38 cellular contexts compared by ENCODE assay signal in the genomic region with DNA sequence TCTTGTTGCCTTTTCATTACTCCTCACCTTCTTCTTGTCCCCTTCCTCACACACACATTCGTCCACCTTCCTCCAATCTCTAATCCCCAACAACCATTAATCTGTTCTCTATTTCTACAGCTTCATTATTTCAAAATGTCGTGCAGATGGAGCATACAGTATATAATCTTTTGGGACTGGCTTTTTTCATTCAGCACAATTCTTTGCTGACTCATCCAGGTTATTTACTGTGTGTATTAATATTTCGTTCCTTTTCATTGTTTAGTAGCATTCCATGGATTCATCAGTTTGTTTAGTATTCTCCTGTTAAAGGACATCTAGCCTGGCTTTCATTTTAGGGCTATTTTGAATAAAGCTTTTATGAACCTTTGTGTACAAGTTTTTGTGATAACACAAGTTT.
"Had no signal": no experiment of that assay in that cellular context is flagged by ENCODE, and none has a peak within 500 bp of the region (broad histone marks: within the 10 kb centered on the region; RNA-seq: fewer than 3 reads in every experiment).

No MANE protein-coding gene starts in this region.

- H3K36me3 Mint-ChIP-seq: activated CD4-positive, alpha-beta memory T cell treated with anti-CD3 and anti-CD28 coated beads for 36 hours; activated naive CD4-positive, alpha-beta T cell treated with anti-CD3 and anti-CD28 coated beads, Interleukin-2, amount 50 U/mL, for 72 hours; brain had no signal

- H3K4me3 Mint-ChIP-seq: activated B cell treated with CpG ODN at 0.5 μM for 24 hours; activated CD4-positive, alpha-beta memory T cell treated with anti-CD3 and anti-CD28 coated beads for 36 hours; activated CD4-positive, alpha-beta T cell treated with anti-CD3 and anti-CD28 coated beads, Interleukin-2, amount 10 ng/mL, durations not matched to agents 24 days and 14 days; activated CD8-positive, alpha-beta T cell treated with anti-CD3 and anti-CD28 coated beads for 36 hours; activated naive CD4-positive, alpha-beta T cell treated with anti-CD3 and anti-CD28 coated beads for 36 hours; activated naive CD8-positive, alpha-beta T cell treated with anti-CD3 and anti-CD28 coated beads for 36 hours; activated T-cell treated with anti-CD3 and anti-CD28 coated beads, Interleukin-2, amount 50 U/mL, for 4 hours; activated T-cell treated with anti-CD3 and anti-CD28 coated beads, Interleukin-2, amount 50 U/mL, for 72 hours; activated T-helper 1 cell treated with anti-CD3 and anti-CD28 coated beads, Interleukin-12 subunit alpha, Interleukin-12 subunit beta, Interleukin-2, Interleukin-4 antibody, amounts not matched to agents 30 ng/mL and 10 ng/mL and 1 ng/mL, durations not matched to agents 14 hours and 24 hours and 36 hours; activated T-helper 17 cell treated with anti-CD3 and anti-CD28 coated beads, Interleukin-2, amount 50 U/mL, for 72 hours; brain; central memory CD8-positive, alpha-beta T cell; T-helper 1 cell treated with Interleukin-12 subunit alpha and Interleukin-12 subunit beta and Interleukin-4 antibody, amounts not matched to agents 30 μg/mL and 1 μg/mL, for 36 hours; T-helper 2 cell treated with Interferon-gamma antibody and Interleukin-4, amounts not matched to agents 5 μg/mL and 100 μg/mL, for 36 hours had no signal

- H3K9me3 ChIP-seq: adrenal gland had no signal

- H3K27me3 Mint-ChIP-seq: activated CD4-positive, alpha-beta memory T cell treated with anti-CD3 and anti-CD28 coated beads for 36 hours; activated CD8-positive, alpha-beta T cell treated with anti-CD3 and anti-CD28 coated beads for 36 hours; activated naive CD8-positive, alpha-beta T cell treated with anti-CD3 and anti-CD28 coated beads for 36 hours; central memory CD8-positive, alpha-beta T cell had no signal

- H3K27ac Mint-ChIP-seq: activated B cell treated with CpG ODN at 0.5 μM for 24 hours; activated CD4-positive, alpha-beta memory T cell treated with anti-CD3 and anti-CD28 coated beads for 36 hours; activated CD4-positive, alpha-beta T cell treated with anti-CD3 and anti-CD28 coated beads, Interleukin-2, amount 10 ng/mL, durations not matched to agents 24 days and 14 days; activated CD8-positive, alpha-beta T cell treated with anti-CD3 and anti-CD28 coated beads for 36 hours; activated naive CD4-positive, alpha-beta T cell treated with anti-CD3 and anti-CD28 coated beads for 36 hours; activated naive CD4-positive, alpha-beta T cell treated with anti-CD3 and anti-CD28 coated beads, Interleukin-2, amount 50 U/mL, for 72 hours; activated naive CD8-positive, alpha-beta T cell treated with anti-CD3 and anti-CD28 coated beads for 36 hours; activated T-cell treated with anti-CD3 and anti-CD28 coated beads, Interleukin-2, amount 50 U/mL, for 72 hours; activated T-helper 1 cell treated with anti-CD3 and anti-CD28 coated beads, Interleukin-12 subunit alpha, Interleukin-12 subunit beta, Interleukin-2, Interleukin-4 antibody, amounts not matched to agents 30 ng/mL and 10 ng/mL and 1 ng/mL, durations not matched to agents 14 hours and 24 hours and 36 hours; activated T-helper 17 cell treated with anti-CD3 and anti-CD28 coated beads, Interleukin-2, amount 50 U/mL, for 72 hours; brain; T-helper 1 cell treated with Interleukin-12 subunit alpha and Interleukin-12 subunit beta and Interleukin-4 antibody, amounts not matched to agents 30 μg/mL and 1 μg/mL, for 36 hours; T-helper 2 cell treated with Interferon-gamma antibody and Interleukin-4, amounts not matched to agents 5 μg/mL and 100 μg/mL, for 36 hours had no signal

- ATAC-seq: activated CD8-positive, alpha-beta T cell treated with anti-CD3 and anti-CD28 coated beads for 36 hours; activated naive CD4-positive, alpha-beta T cell treated with anti-CD3 and anti-CD28 coated beads, Interleukin-2, amount 50 U/mL, for 72 hours; activated T-cell treated with anti-CD3 and anti-CD28 coated beads, Interleukin-2, amount 50 U/mL, for 4 hours; activated T-cell treated with anti-CD3 and anti-CD28 coated beads, Interleukin-2, amount 50 U/mL, for 72 hours; activated T-helper 17 cell treated with anti-CD3 and anti-CD28 coated beads, Interleukin-2, amount 50 U/mL, for 72 hours had no signal

- FAIRE-seq: bronchial epithelial cell, TTC549 had no signal

- DNase-seq: activated B cell treated with CpG ODN at 0.5 μM for 24 hours; activated CD4-positive, alpha-beta memory T cell treated with anti-CD3 and anti-CD28 coated beads for 36 hours; activated CD4-positive, alpha-beta T cell treated with anti-CD3 and anti-CD28 coated beads for 4 hours; activated CD4-positive, alpha-beta T cell treated with anti-CD3 and anti-CD28 coated beads, Interleukin-2, amount 10 ng/mL, durations not matched to agents 24 days and 14 days; activated CD4-positive, alpha-beta T cell treated with anti-CD3 and anti-CD28 coated beads, Interleukin-2, amount 50 U/mL, for 1 hour; activated CD4-positive, alpha-beta T cell treated with anti-CD3 and anti-CD28 coated beads, Interleukin-2, amount 50 U/mL, for 4 hours; activated CD4-positive, CD25-positive, alpha-beta regulatory T cell treated with anti-CD3 and anti-CD28 coated beads, Interleukin-2, amount 50 U/mL, for 72 hours; activated CD8-positive, alpha-beta memory T cell treated with anti-CD3 and anti-CD28 coated beads, Interleukin-2, amount 50 U/mL, for 4 hours; activated CD8-positive, alpha-beta T cell treated with anti-CD3 and anti-CD28 coated beads for 36 hours; activated effector memory CD4-positive, alpha-beta T cell treated with anti-CD3 and anti-CD28 coated beads, Interleukin-2, amount 50 U/mL, for 16 hours; activated gamma-delta T cell treated with Interleukin-2 at 50 U/mL for 16 hours; activated naive CD4-positive, alpha-beta T cell; activated naive CD4-positive, alpha-beta T cell treated with anti-CD3 and anti-CD28 coated beads for 36 hours; activated naive CD4-positive, alpha-beta T cell treated with anti-CD3 and anti-CD28 coated beads, Interleukin-2, amount 50 U/mL, for 16 hours; activated naive CD8-positive, alpha-beta T cell treated with anti-CD3 and anti-CD28 coated beads for 36 hours; activated T-cell treated with anti-CD3 and anti-CD28 coated beads for 4 hours; activated T-cell treated with anti-CD3 and anti-CD28 coated beads, Interleukin-2, amount 50 U/mL, for 1 hour; activated T-cell treated with anti-CD3 and anti-CD28 coated beads, Interleukin-2, amount 50 U/mL, for 4 hours; activated T-cell treated with anti-CD3 and anti-CD28 coated beads, Interleukin-2, amount 50 U/mL, for 72 hours; adrenal gland; amniotic stem cell; aorta; caudate nucleus; cerebellar nuclear complex; T-helper 1 cell; T-helper 2 cell; T-helper 9 cell had no signal

- H3K27me3 ChIP-seq: adrenal gland, cardiac muscle cell had no signal

- H3K27ac ChIP-seq: adrenal gland, cardiac muscle cell, VCaP had no signal

- H3K4me1 ChIP-seq: adrenal gland had no signal

- H3K36me3 ChIP-seq: adrenal gland, cardiac muscle cell had no signal

- H3K4me1 Mint-ChIP-seq: activated B cell treated with CpG ODN at 0.5 μM for 24 hours; activated CD4-positive, alpha-beta T cell treated with anti-CD3 and anti-CD28 coated beads, Interleukin-2, amount 10 ng/mL, durations not matched to agents 24 days and 14 days; activated T-helper 17 cell treated with anti-CD3 and anti-CD28 coated beads, Interleukin-2, amount 50 U/mL, for 72 hours; brain; central memory CD8-positive, alpha-beta T cell had no signal

- H3K4me3 ChIP-seq: adrenal gland, cardiac muscle cell had no signal

- H3K9me3 Mint-ChIP-seq: activated B cell treated with CpG ODN at 0.5 μM for 24 hours; activated CD4-positive, alpha-beta memory T cell treated with anti-CD3 and anti-CD28 coated beads for 36 hours; activated CD4-positive, alpha-beta T cell treated with anti-CD3 and anti-CD28 coated beads, Interleukin-2, amount 10 ng/mL, durations not matched to agents 24 days and 14 days; activated CD8-positive, alpha-beta T cell treated with anti-CD3 and anti-CD28 coated beads for 36 hours; activated naive CD4-positive, alpha-beta T cell treated with anti-CD3 and anti-CD28 coated beads for 36 hours; activated naive CD4-positive, alpha-beta T cell treated with anti-CD3 and anti-CD28 coated beads, Interleukin-2, amount 50 U/mL, for 72 hours; activated naive CD8-positive, alpha-beta T cell treated with anti-CD3 and anti-CD28 coated beads for 36 hours; activated T-cell treated with anti-CD3 and anti-CD28 coated beads, Interleukin-2, amount 50 U/mL, for 4 hours; activated T-cell treated with anti-CD3 and anti-CD28 coated beads, Interleukin-2, amount 50 U/mL, for 72 hours; activated T-helper 1 cell treated with anti-CD3 and anti-CD28 coated beads, Interleukin-12 subunit alpha, Interleukin-12 subunit beta, Interleukin-2, Interleukin-4 antibody, amounts not matched to agents 30 ng/mL and 10 ng/mL and 1 ng/mL, durations not matched to agents 14 hours and 24 hours and 36 hours; activated T-helper 17 cell treated with anti-CD3 and anti-CD28 coated beads, Interleukin-2, amount 50 U/mL, for 72 hours; central memory CD8-positive, alpha-beta T cell; T-helper 1 cell treated with Interleukin-12 subunit alpha and Interleukin-12 subunit beta and Interleukin-4 antibody, amounts not matched to agents 30 μg/mL and 1 μg/mL, for 36 hours; T-helper 2 cell treated with Interferon-gamma antibody and Interleukin-4, amounts not matched to agents 5 μg/mL and 100 μg/mL, for 36 hours had no signal
